ENCODE assay signal across 8 cellular contexts in genomic region chr2:79219383-79219988, GRCh38. TPM values are rescaled to one million over a fixed set of nuclear protein-coding genes. Genes with fewer than 3 reads are reported as not detected.
DNase-seq lines count a peak whose midpoint lies in the region; ATAC-seq and TF ChIP-seq lines count a peak whose summit lies in the region.
"Had no signal": no experiment of that assay in that cellular context is flagged by ENCODE, and none has a peak within 500 bp of the region (broad histone marks: within the 10 kb centered on the region; RNA-seq: fewer than 3 reads in every experiment).

No MANE protein-coding gene starts in this region.

- peak; percentile 84 for ATAC-seq in GM18520 (IDR thresholded peaks at IDR 0.05; ENCODE audit: unreplicated experiment)
- ATAC-seq in HG03378 (IDR thresholded peaks at IDR 0.05; ENCODE audit: unreplicated experiment), result peak; percentile 90
- ATAC-seq in naive B cell (ENCODE audit: low read depth in 2 of 2), result no peak

- H3F3A ChIP-seq in OCI-LY1 (ENCODE audit: insufficient read depth, low read length), result no peaks in the 10 kb centered on the region

- H3K79me2 ChIP-seq in OCI-LY1 (ENCODE audit: insufficient read depth, low read length), result no peaks in the 10 kb centered on the region

- H3K4me3 ChIP-seq in OCI-LY1 (ENCODE audit: low read depth, low read length, poor library complexity, severe bottlenecking), result no peak overlapping the region

- H3K9ac ChIP-seq in OCI-LY1 (ENCODE audit: low read length), result no peak overlapping the region

- no peaks in the 10 kb centered on the region for H3K27me3 ChIP-seq in OCI-LY1 (ENCODE audit: insufficient read depth, low read length)

- no peaks in the 10 kb centered on the region for H3K36me3 Mint-ChIP-seq in naive B cell

- peaks cover 10 to 30% (median 22%) of the 10 kb centered on the region in 3 donors for H3K27me3 Mint-ChIP-seq in naive B cell
- H3K27me3 Mint-ChIP-seq: stimulated activated naive CD8-positive, alpha-beta T cell treated with anti-CD3 and anti-CD28 coated beads, Interleukin-15, Interleukin-2, amounts not matched to agents 100 ng/mL and 50 ng/mL, for 24 hours had no signal

- no peak overlapping the region for H3K27ac Mint-ChIP-seq in naive B cell
- H3K27ac Mint-ChIP-seq: stimulated activated naive CD8-positive, alpha-beta T cell treated with anti-CD3 and anti-CD28 coated beads, Interleukin-15, Interleukin-2, amounts not matched to agents 100 ng/mL and 50 ng/mL, for 24 hours had no signal

- no peaks in the 10 kb centered on the region for H3K9me3 Mint-ChIP-seq in naive B cell
- H3K9me3 Mint-ChIP-seq: stimulated activated naive CD8-positive, alpha-beta T cell treated with anti-CD3 and anti-CD28 coated beads, Interleukin-15, Interleukin-2, amounts not matched to agents 100 ng/mL and 50 ng/mL, for 24 hours had no signal

- H3K9me2 ChIP-seq in OCI-LY1 (ENCODE audit: low read depth, low read length), result no peaks in the 10 kb centered on the region

- no peak overlapping the region for H3K4me2 ChIP-seq in OCI-LY1 (ENCODE audit: low read length)

- DNase-seq in DMS153 (lab: John Stamatoyannopoulos, UW), result peak; percentile 28
- DNase-seq in ecto neural progenitor cell (ENCODE audit: low spot score), result peak; percentile 49
- peak; percentile 33 for DNase-seq in naive B cell
- no peak for DNase-seq in ureter (ENCODE audit: low spot score)

- no peaks in the 10 kb centered on the region for H4K20me1 ChIP-seq in OCI-LY1 (ENCODE audit: insufficient read depth, low read length)

- H2AFZ ChIP-seq in OCI-LY1 (ENCODE audit: low read length), result no peak overlapping the region

- TF ChIP-seq CTCF in OCI-LY1 (IDR thresholded peaks at IDR 0.05; ENCODE audit: low read length), result peak; percentile 72

- H3K4me1 ChIP-seq in OCI-LY1 (ENCODE audit: insufficient read depth, low read length, severe bottlenecking), result no peaks in the 10 kb centered on the region

- no peak overlapping the region for H3K4me3 Mint-ChIP-seq in naive B cell
- H3K4me3 Mint-ChIP-seq: stimulated activated naive CD8-positive, alpha-beta T cell treated with anti-CD3 and anti-CD28 coated beads, Interleukin-15, Interleukin-2, amounts not matched to agents 100 ng/mL and 50 ng/mL, for 24 hours had no signal

- H3K27ac ChIP-seq in OCI-LY1 (ENCODE audit: low read depth, low read length, poor library complexity, severe bottlenecking), result no peak overlapping the region

- no peaks in the 10 kb centered on the region for H3K36me3 ChIP-seq in OCI-LY1 (ENCODE audit: insufficient read depth, low read length)

- H3K9me3 ChIP-seq in OCI-LY1 (ENCODE audit: low read length), result no peaks in the 10 kb centered on the region

- no peaks in the 10 kb centered on the region for H3K4me1 Mint-ChIP-seq in naive B cell

RNA-seq across cellular contexts. Expression of gene REG3A, which starts 59.9 kb away (rescaled TPM):
- polyA plus RNA-seq in naive B cell (ENCODE audit: low read depth in 6 of 6), result not detected
- total RNA-seq in ureter, result not detected

Comparison
In these comparisons a context has a peak if more than half of its experiments do, and no peak if none do; other contexts are left out.
1. ATAC-seq: peak in GM18520 (single experiment) and HG03378 (single experiment); none in naive B cell (0 of 2).